In the genomic region with DNA sequence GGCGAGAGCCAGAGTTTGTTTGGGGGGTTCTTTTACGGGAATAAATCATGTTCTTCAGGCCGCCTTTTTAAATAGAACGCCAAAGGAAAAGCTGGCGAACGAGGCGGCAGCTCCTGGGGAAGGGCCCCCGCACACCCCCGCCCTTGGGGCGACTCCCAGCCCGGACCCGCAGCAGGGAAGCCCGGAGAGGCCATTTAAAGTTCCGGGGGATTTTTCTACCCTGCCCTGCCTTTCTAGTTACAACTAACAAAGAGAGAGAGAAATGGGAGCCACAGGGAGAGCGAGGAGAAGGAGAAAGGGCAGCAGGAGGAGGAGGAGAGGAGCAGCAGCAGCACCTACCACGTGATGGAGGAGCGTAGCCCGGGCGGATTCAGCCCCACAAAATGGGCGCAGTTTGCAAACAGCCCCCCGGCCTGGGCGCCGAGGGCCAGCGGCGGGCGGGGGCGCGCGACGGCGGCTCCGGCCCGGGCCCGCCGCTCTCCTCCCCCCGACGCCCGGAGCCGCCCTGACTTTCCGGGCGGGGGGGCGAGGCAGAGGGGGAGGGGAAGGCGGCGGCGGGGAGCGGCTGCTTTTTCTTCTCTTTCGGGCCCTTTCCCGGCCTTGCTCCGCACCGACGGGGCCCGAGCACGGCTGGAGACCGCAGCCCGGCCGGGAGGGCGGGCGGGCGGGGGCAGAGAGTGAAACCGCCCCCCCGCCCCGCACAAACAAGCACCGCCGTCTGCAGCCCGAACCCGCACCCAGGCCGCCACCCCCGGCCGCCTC, we compare ENCODE assay signal across 8 cellular contexts. TPM values are rescaled to one million over a fixed set of nuclear protein-coding genes. Genes with fewer than 3 reads are reported as not detected.
DNase-seq lines count a peak whose midpoint lies in the region; ATAC-seq, FAIRE-seq and TF ChIP-seq lines count a peak whose summit lies in the region.

No MANE protein-coding gene starts in this region.

- peaks cover 86% of the 10 kb centered on the region for H3K79me2 ChIP-seq in HepG2 (ENCODE audit: insufficient read depth, low read length)

- intact Hi-C loops in HepG2 (cut with micrococcal nuclease; ENCODE audit: unreplicated experiment), result loop anchor here (1.0 to 10.0 kb wide), 3 partner anchors 95 to 148 kb away; no protein-coding TSS in a partner anchor

- peak overlapping the region; percentile 87 for H3K4me2 ChIP-seq in HepG2 (ENCODE audit: low read depth, low read length)

- 2% methylated on average over 39 of the region's 69 CpGs for WGBS in HepG2 (ENCODE audit: low lambda C conversion rate)

- H4K20me1 ChIP-seq in HepG2 (ENCODE audit: insufficient read depth, low read length), result peaks cover 44% of the 10 kb centered on the region

- H3K27ac ChIP-seq in coronary artery (peak overlapping the region; percentile 99), HepG2 (ENCODE audit: extremely low read length, insufficient read depth, low read length) (peak overlapping the region; percentile 96)

- CTCF ChIA-PET in HepG2 (lab: Yijun Ruan, JAX; ENCODE audit: low intra/inter-chr PET ratio, low total read pairs), result interaction anchor here (1.2 to 3.7 kb wide), 2 partner anchors 20 to 22 kb away, joined by 3 to 32 read pairs; no protein-coding TSS in a partner anchor

- TF ChIP-seq EP300 in HepG2 (IDR thresholded peaks at IDR 0.05; ENCODE audit: low read depth in 2 of 2, low read length in 2 of 2), result no peak
- TF ChIP-seq EP300 in HepG2 (CRISPR knock-in tag; IDR thresholded peaks at IDR 0.05; ENCODE audit: borderline replicate concordance), result no peak

- ATAC-seq in HG03159 (IDR thresholded peaks at IDR 0.05; ENCODE audit: unreplicated experiment) (peak; percentile 29), HepG2 (peak; percentile 17)

- in situ Hi-C loops in GM18951 (cut with MboI; ENCODE audit: low sequenced_read_pairs, unreplicated experiment), result no loop called here
- in situ Hi-C loops in HepG2 (cut with HindIII; ENCODE audit: extremely low pct_ligation_motif_present, low pct_unique_long_range_greater_than_20kb), result no loop called here

- peaks cover 57% of the 10 kb centered on the region for H3K4me1 ChIP-seq in HepG2 (ENCODE audit: insufficient read depth, low read length)

- H3K27me3 ChIP-seq in HepG2 (ENCODE audit: control insufficient read depth in 1 of 2, insufficient read depth in 2 of 2, low read length in 2 of 2), result no peaks in the 10 kb centered on the region; a peak in 1 of 5 replicates

- 0 out of 5 replicates have a peak, but pooled peaks cover 0 to 1% of the 10 kb centered on the region in 2 experiments for H3K36me3 ChIP-seq in HepG2 (replicated peaks in 1 of 2; ENCODE audit: control insufficient read depth in 1 of 2, insufficient read depth in 2 of 2, low read length in 2 of 2)

- POLR2A ChIA-PET in HepG2 (lab: Yijun Ruan, JAX), result interaction anchor here (0.5 to 2.0 kb wide), 9 partner anchors 10 to 191 kb away, joined by 3 to 11 read pairs (median 3); no protein-coding TSS in a partner anchor

- DNase-seq in AG10803 (ENCODE audit: low read depth) (peak; percentile 71), NCI-H460 (ENCODE audit: extremely low read depth, low read depth) (peak; percentile 33), coronary artery (ENCODE audit: low spot score) (peak; percentile 79), HepG2 (ENCODE audit: low spot score) (peak; percentile 68)
- DNase-seq in activated CD4-positive, alpha-beta T cell treated with anti-CD3 and anti-CD28 coated beads for 24 hours (ENCODE audit: low read depth in 2 of 2), result peak; percentile 19 to 39
- DNase-seq in stimulated activated CD4-positive, alpha-beta T cell treated with anti-CD3 and anti-CD28 coated beads, Interleukin-2, amount 100 ng/mL, for 48 hours, result peak; percentile 37 to 48

- TF ChIP-seq POLR2A in GM18951 (IDR thresholded peaks at IDR 0.05; ENCODE audit: extremely low read depth, insufficient read depth, insufficient read length) (peak; percentile 56), HepG2 (IDR thresholded peaks at IDR 0.05; ENCODE audit: insufficient read depth in 1 of 2, low read depth in 2 of 2, low read length in 2 of 2) (peak; percentile 46 to 65)

- H3K4me3 ChIP-seq in AG10803 (ENCODE audit: low read length), result peak overlapping the region; percentile 82
- H3K4me3 ChIP-seq in coronary artery, result peak overlapping the region; percentile 97
- peak overlapping the region; percentile 89 to 100 (median 98) for H3K4me3 ChIP-seq in HepG2 (replicated peaks in 1 of 3; ENCODE audit: insufficient read depth in 1 of 3, low read depth in 2 of 3, low read length in 3 of 3)

- BruUV-seq in HepG2 (replicated peaks; lab: Mats Ljungman, UMichigan), result no TSS peak

- H3K9me3 ChIP-seq in HepG2 (ENCODE audit: low read length), result no peaks in the 10 kb centered on the region

- FAIRE-seq in HepG2 (lab: Jason Lieb, UNC), result no peak

- TF ChIP-seq CTCF in AG10803 (conservative IDR thresholded peaks at IDR 0.05; ENCODE audit: low read length) (no peak), coronary artery (IDR thresholded peaks at IDR 0.05) (no peak), HepG2 (CRISPR knock-in tag; IDR thresholded peaks at IDR 0.05) (no peak)

- no peak for TF ChIP-seq RAD21 in HepG2 (CRISPR knock-in tag; IDR thresholded peaks at IDR 0.05)

- peak overlapping the region; percentile 92 for H3K9ac ChIP-seq in HepG2 (ENCODE audit: insufficient read depth, low read depth, low read length)

- no peak overlapping the region for H2AFZ ChIP-seq in HepG2 (ENCODE audit: low read length)

TF ChIP-seq in HepG2, 621 proteins besides CTCF, POLR2A, EP300 and RAD21 (continues in another document):
- TF ChIP-seq, protein P1, sequence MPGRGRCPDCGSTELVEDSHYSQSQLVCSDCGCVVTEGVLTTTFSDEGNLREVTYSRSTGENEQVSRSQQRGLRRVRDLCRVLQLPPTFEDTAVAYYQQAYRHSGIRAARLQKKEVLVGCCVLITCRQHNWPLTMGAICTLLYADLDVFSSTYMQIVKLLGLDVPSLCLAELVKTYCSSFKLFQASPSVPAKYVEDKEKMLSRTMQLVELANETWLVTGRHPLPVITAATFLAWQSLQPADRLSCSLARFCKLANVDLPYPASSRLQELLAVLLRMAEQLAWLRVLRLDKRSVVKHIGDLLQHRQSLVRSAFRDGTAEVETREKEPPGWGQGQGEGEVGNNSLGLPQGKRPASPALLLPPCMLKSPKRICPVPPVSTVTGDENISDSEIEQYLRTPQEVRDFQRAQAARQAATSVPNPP (CRISPR knock-in tag; IDR thresholded peaks at IDR 0.05), result no peak
- TF ChIP-seq, protein P2, sequence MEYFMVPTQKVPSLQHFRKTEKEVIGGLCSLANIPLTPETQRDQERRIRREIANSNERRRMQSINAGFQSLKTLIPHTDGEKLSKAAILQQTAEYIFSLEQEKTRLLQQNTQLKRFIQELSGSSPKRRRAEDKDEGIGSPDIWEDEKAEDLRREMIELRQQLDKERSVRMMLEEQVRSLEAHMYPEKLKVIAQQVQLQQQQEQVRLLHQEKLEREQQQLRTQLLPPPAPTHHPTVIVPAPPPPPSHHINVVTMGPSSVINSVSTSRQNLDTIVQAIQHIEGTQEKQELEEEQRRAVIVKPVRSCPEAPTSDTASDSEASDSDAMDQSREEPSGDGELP (IDR thresholded peaks at IDR 0.05; ENCODE audit: borderline replicate concordance, low read depth), result no peak
- TF ChIP-seq ZFYVE20 (CRISPR knock-in tag; IDR thresholded peaks at IDR 0.05; ENCODE audit: borderline replicate concordance, low read depth) (no peak), SNAI1 (CRISPR knock-in tag; IDR thresholded peaks at IDR 0.05; ENCODE audit: borderline replicate concordance) (peak; percentile 41), SKI (IDR thresholded peaks at IDR 0.05; ENCODE audit: partially characterized antibody) (peak; percentile 11), SETDB1 (CRISPR knock-in tag; IDR thresholded peaks at IDR 0.05; ENCODE audit: borderline replicate concordance) (no peak), TBX2 (CRISPR knock-in tag; IDR thresholded peaks at IDR 0.05; ENCODE audit: borderline replicate concordance) (no peak)
- TF ChIP-seq, protein P3, sequence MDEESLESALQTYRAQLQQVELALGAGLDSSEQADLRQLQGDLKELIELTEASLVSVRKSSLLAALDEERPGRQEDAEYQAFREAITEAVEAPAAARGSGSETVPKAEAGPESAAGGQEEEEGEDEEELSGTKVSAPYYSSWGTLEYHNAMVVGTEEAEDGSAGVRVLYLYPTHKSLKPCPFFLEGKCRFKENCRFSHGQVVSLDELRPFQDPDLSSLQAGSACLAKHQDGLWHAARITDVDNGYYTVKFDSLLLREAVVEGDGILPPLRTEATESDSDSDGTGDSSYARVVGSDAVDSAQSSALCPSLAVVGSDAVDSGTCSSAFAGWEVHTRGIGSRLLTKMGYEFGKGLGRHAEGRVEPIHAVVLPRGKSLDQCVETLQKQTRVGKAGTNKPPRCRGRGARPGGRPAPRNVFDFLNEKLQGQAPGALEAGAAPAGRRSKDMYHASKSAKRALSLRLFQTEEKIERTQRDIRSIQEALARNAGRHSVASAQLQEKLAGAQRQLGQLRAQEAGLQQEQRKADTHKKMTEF (CRISPR knock-in tag; IDR thresholded peaks at IDR 0.05), result 0 out of 2 replicates have a peak, but pooled peaks have one; percentile 9

RNA-seq across cellular contexts. Expression of a gene that starts 0.6 kb away (rescaled TPM):
- total RNA-seq in NCI-H460 (2014; rRNA removed; shearing (Covaris generic)), result 19.5 and 20.4 TPM in 2 replicates
- polyA plus RNA-seq in NCI-H460 (2014; cell fraction: nucleus; rRNA removed), result 12.9 and 31.9 TPM in 2 replicates
- 59.6 and 60.9 TPM in 2 replicates for total RNA-seq in HepG2 (2016; rRNA removed; fragmentation: Illumina TruSeq; extraction: Trizol)
- 223 and 253 TPM in 2 replicates for total RNA-seq in HepG2 (2016; cell fraction: cytosol; rRNA removed; fragmentation: Illumina TruSeq; extraction: Trizol; ENCODE audit: low read depth)
- 54.9 and 58.3 TPM in 2 replicates for total RNA-seq in HepG2 (2016; cell fraction: insoluble cytoplasmic fraction; rRNA removed; fragmentation: Illumina TruSeq; extraction: Trizol)
- total RNA-seq in HepG2 (2016; cell fraction: membrane; rRNA removed; fragmentation: Illumina TruSeq; extraction: Trizol), result 138 and 153 TPM in 2 replicates
- 130 and 145 TPM in 2 replicates for total RNA-seq in HepG2 (2016; cell fraction: nucleus; rRNA removed; fragmentation: Illumina TruSeq; extraction: Trizol)
- polyA plus RNA-seq in HepG2 (2011; rRNA removed), result 22.8 and 24.0 TPM in 2 replicates
- 11.2 and 14.3 TPM in 2 replicates for polyA plus RNA-seq in HepG2 (2011; cell fraction: cytosol; rRNA removed)
- polyA plus RNA-seq in HepG2 (2011; cell fraction: nucleus; rRNA removed), result 69.1 and 88.4 TPM in 2 replicates
- 23.5 and 23.7 TPM in 2 replicates for polyA plus RNA-seq in HepG2 (2012)
- polyA plus RNA-seq in HepG2 (2016; cell fraction: cytosol; fragmentation: Illumina TruSeq; extraction: Trizol; ENCODE audit: low read depth), result 2.0 and 2.7 TPM in 2 replicates
- polyA plus RNA-seq in HepG2 (2016; cell fraction: insoluble cytoplasmic fraction; fragmentation: Illumina TruSeq; extraction: Trizol; ENCODE audit: low read depth), result 21.5 and 27.8 TPM in 2 replicates
- polyA plus RNA-seq in HepG2 (2016; cell fraction: membrane; fragmentation: Illumina TruSeq; extraction: Trizol; ENCODE audit: low read depth), result 5.6 and 6.8 TPM in 2 replicates
- polyA plus RNA-seq in HepG2 (2016; cell fraction: nucleus; fragmentation: Illumina TruSeq; extraction: Trizol; ENCODE audit: insufficient read depth, low read depth), result 94.8 and 102 TPM in 2 replicates
- polyA minus RNA-seq in HepG2 (2011; rRNA and poly(A)+ RNA removed; ENCODE audit: low replicate concordance), result 94.4 and 97.7 TPM in 2 replicates
- 61.5 and 62.2 TPM in 2 replicates for polyA minus RNA-seq in HepG2 (2011; cell fraction: cytosol; rRNA and poly(A)+ RNA removed)
- polyA minus RNA-seq in HepG2 (2011; cell fraction: nucleus; rRNA and poly(A)+ RNA removed), result 272 and 315 TPM in 2 replicates

Comparison
In these comparisons a context has a peak if more than half of its experiments do, and no peak if none do; other contexts are left out.
1. Peak in every context shown above with its lines: DNase-seq, ATAC-seq, H3K4me3 ChIP-seq and H3K27ac ChIP-seq.
2. DNase-seq: peak in every context shown above with its lines; median percentile 79 in coronary artery; 71 in AG10803; 68 in HepG2; 42 in stimulated activated CD4-positive, alpha-beta T cell treated with anti-CD3 and anti-CD28 coated beads, Interleukin-2, amount 100 ng/mL, for 48 hours; 33 in NCI-H460; 29 in activated CD4-positive, alpha-beta T cell treated with anti-CD3 and anti-CD28 coated beads for 24 hours.